Comparison of ENCODE assay signal across 12 cellular contexts in genomic region chr9:88976186-88976887, GRCh38. TPM values are rescaled to one million over a fixed set of nuclear protein-coding genes. Genes with fewer than 3 reads are reported as not detected.
"Had no signal": no experiment of that assay in that cellular context is flagged by ENCODE, and none has a peak within 500 bp of the region (broad histone marks: within the 10 kb centered on the region; RNA-seq: fewer than 3 reads in every experiment).

No MANE protein-coding gene starts in this region.

- H3K4me1 Mint-ChIP-seq: activated CD4-positive, alpha-beta T cell treated with anti-CD3 and anti-CD28 coated beads, Interleukin-2, amount 10 ng/mL, durations not matched to agents 7 days and 5 days had no signal

- H3K4me3 ChIP-seq: ascending aorta, heart left ventricle, pancreas, SJCRH30, transverse colon had no signal

- ATAC-seq: pancreas had no signal

- H3K4me3 Mint-ChIP-seq: activated CD4-positive, alpha-beta T cell treated with anti-CD3 and anti-CD28 coated beads, Interleukin-2, amount 10 ng/mL, durations not matched to agents 7 days and 5 days had no signal

- H3K27me3 ChIP-seq: ascending aorta, pancreas, transverse colon had no signal

- H3K27ac ChIP-seq: ascending aorta, heart left ventricle, pancreas, SJCRH30, transverse colon, VCaP had no signal

- H3K27ac Mint-ChIP-seq: activated CD4-positive, alpha-beta T cell treated with anti-CD3 and anti-CD28 coated beads, Interleukin-2, amount 10 ng/mL, durations not matched to agents 7 days and 5 days had no signal

- DNase-seq: activated CD4-positive, alpha-beta T cell treated with anti-CD3 and anti-CD28 coated beads, Interleukin-2, amount 10 ng/mL, durations not matched to agents 7 days and 5 days; activated gamma-delta T cell treated with Interleukin-2 at 50 U/mL for 16 hours; foreskin melanocyte; islet precursor cell; mesendoderm; pancreas; SJCRH30; stimulated activated CD4-positive, alpha-beta T cell treated with anti-CD3 and anti-CD28 coated beads, Interleukin-15, amount 100 ng/mL, for 24 hours; transverse colon had no signal

- H3K9me3 ChIP-seq: ascending aorta, pancreas, SJCRH30, transverse colon had no signal

- H3K9me3 Mint-ChIP-seq: activated CD4-positive, alpha-beta T cell treated with anti-CD3 and anti-CD28 coated beads, Interleukin-2, amount 10 ng/mL, durations not matched to agents 7 days and 5 days had no signal

- H3K4me1 ChIP-seq: ascending aorta, SJCRH30, transverse colon had no signal

- H3K36me3 ChIP-seq: ascending aorta, heart left ventricle, pancreas, SJCRH30, transverse colon had no signal

RNA-seq across cellular contexts. Expression of gene S1PR3, which starts 14.9 kb away (rescaled TPM):
- total RNA-seq: SJCRH30 had no signal
